In genomic region chr10:30974355-30974754, GRCh38 we compare ENCODE assay signal across 30 cellular contexts. TPM values are rescaled to one million over a fixed set of nuclear protein-coding genes. Genes with fewer than 3 reads are reported as not detected.
A peak's percentile ranks its signal among the peaks of the same experiment; 100 is the strongest.
DNase-seq lines count a peak whose midpoint lies in the region; ATAC-seq and TF ChIP-seq lines count a peak whose summit lies in the region.
"Had no signal": no experiment of that assay in that cellular context is flagged by ENCODE, and none has a peak within 500 bp of the region (broad histone marks: within the 10 kb centered on the region; RNA-seq: fewer than 3 reads in every experiment).

No MANE protein-coding gene starts in this region.

- H3K36me3 ChIP-seq in heart right ventricle (no peaks in the 10 kb centered on the region), psoas muscle (ENCODE audit: insufficient read depth in 1 of 2, low read depth in 1 of 2) (no peaks in the 10 kb centered on the region), uterus (no peaks in the 10 kb centered on the region)
- H3K36me3 ChIP-seq: breast epithelium, SJCRH30 had no signal

- H3K4me1 Mint-ChIP-seq in HFFc6 (ENCODE audit: low read depth) = peaks cover 20% of the 10 kb centered on the region

- H3K9me3 ChIP-seq in heart right ventricle = peaks cover 0 to 6% (median 0%) of the 10 kb centered on the region in 11 donors
- H3K9me3 ChIP-seq in psoas muscle = peaks cover 3% of the 10 kb centered on the region
- H3K9me3 ChIP-seq in uterus = no peaks in the 10 kb centered on the region
- H3K9me3 ChIP-seq: breast epithelium, SJCRH30 had no signal

- H3K27ac ChIP-seq in heart right ventricle = peak overlapping the region; percentile 4 to 81 (median 69)
- peak overlapping the region; percentile 86 for H3K27ac ChIP-seq in psoas muscle
- H3K27ac ChIP-seq in uterus = peak overlapping the region; percentile 38 to 42
- H3K27ac ChIP-seq: breast epithelium, parathyroid adenoma, SJCRH30 had no signal

- peaks cover 5% of the 10 kb centered on the region; the same call in 1 of the 2 replicates for H3K9me3 Mint-ChIP-seq in HFFc6
- H3K9me3 Mint-ChIP-seq: CD4-positive, CD25-positive, alpha-beta regulatory T cell had no signal

- no peak for TF ChIP-seq CTCF in heart right ventricle (IDR thresholded peaks at IDR 0.05)
- no peak for TF ChIP-seq CTCF in psoas muscle (IDR thresholded peaks at IDR 0.05)
- TF ChIP-seq CTCF in uterus (IDR thresholded peaks at IDR 0.05) = no peak
- no peak for TF ChIP-seq CTCF in HFFc6 (IDR thresholded peaks at IDR 0.05)

- H3K4me3 Mint-ChIP-seq in HFFc6 = no peak overlapping the region
- H3K4me3 Mint-ChIP-seq: activated T-cell treated with anti-CD3 and anti-CD28 coated beads, Interleukin-2, amount 50 U/mL, for 72 hours; CD4-positive, CD25-positive, alpha-beta regulatory T cell; nephron progenitor cell; WTC11 had no signal

- H3K27ac Mint-ChIP-seq in HFFc6 = no peak overlapping the region
- H3K27ac Mint-ChIP-seq: activated T-cell treated with anti-CD3 and anti-CD28 coated beads, Interleukin-2, amount 50 U/mL, for 72 hours; WTC11 had no signal

- peak in 1 of 8 donors; percentile 7 for ATAC-seq in heart right ventricle
- ATAC-seq in psoas muscle = peak; percentile 28 to 53 (median 32)
- no peak for ATAC-seq in HG03108 (IDR thresholded peaks at IDR 0.05; ENCODE audit: unreplicated experiment)
- ATAC-seq: activated T-cell treated with anti-CD3 and anti-CD28 coated beads, Interleukin-2, amount 50 U/mL, for 72 hours; GM12878; Panc1; WTC11 had no signal

- WGBS in heart right ventricle, 2 donors = 76 to 86% methylated on average over 5 of the region's 5 CpGs
- WGBS in psoas muscle, 3 donors = 83 to 88% (median 83%) methylated on average over 5 of the region's 5 CpGs

- H3K27me3 ChIP-seq in heart right ventricle = no peaks in the 10 kb centered on the region
- no peaks in the 10 kb centered on the region for H3K27me3 ChIP-seq in psoas muscle (ENCODE audit: insufficient read depth in 3 of 3, low read length in 2 of 3)
- no peaks in the 10 kb centered on the region for H3K27me3 ChIP-seq in uterus
- H3K27me3 ChIP-seq: breast epithelium, SJCRH30 had no signal

- no peaks in the 10 kb centered on the region for H3K27me3 Mint-ChIP-seq in HFFc6 (ENCODE audit: insufficient read depth)
- H3K27me3 Mint-ChIP-seq: CD4-positive, CD25-positive, alpha-beta regulatory T cell had no signal

- no peak for TF ChIP-seq POLR2A in uterus (IDR thresholded peaks at IDR 0.05)

- H3K36me3 Mint-ChIP-seq in HFFc6 (ENCODE audit: low read depth) = peaks cover 5% of the 10 kb centered on the region

- peaks cover 6 to 53% (median 26%) of the 10 kb centered on the region in 9 donors for H3K4me1 ChIP-seq in heart right ventricle
- H3K4me1 ChIP-seq in psoas muscle = peaks cover 42% of the 10 kb centered on the region
- H3K4me1 ChIP-seq in uterus = no peaks in the 10 kb centered on the region
- H3K4me1 ChIP-seq: breast epithelium, parathyroid adenoma, SJCRH30 had no signal

- DNase-seq in heart right ventricle = no peak
- DNase-seq in cardiac septum (ENCODE audit: low spot score) = no peak
- peak; percentile 79 for DNase-seq in fibroblast of gingiva (ENCODE audit: low read depth)
- DNase-seq in psoas muscle = no peak
- DNase-seq in uterus = no peak
- no peak for DNase-seq in NCI-H526 treated with DMSO at 0.1 percent for 48 hours (lab: John Stamatoyannopoulos, UW)
- no peak for DNase-seq in HFFc6
- DNase-seq: 8988T; activated naive CD4-positive, alpha-beta T cell treated with Interleukin-2 at 50 U/mL for 16 hours; activated T-cell treated with anti-CD3 and anti-CD28 coated beads, Interleukin-2, amount 50 U/mL, for 72 hours; CD4-positive, CD25-positive, alpha-beta regulatory T cell; cortex of kidney; EL; glutamatergic neuron; NCI-H1092; NCI-H187 treated with DMSO at 0.1 percent for 48 hours; NCI-H2171 treated with DMSO at 0.1 percent for 48 hours; NCI-H524 treated with DMSO at 0.1 percent for 48 hours; nephron progenitor cell; SJCRH30; stimulated activated CD4-positive, alpha-beta T cell treated with anti-CD3 and anti-CD28 coated beads, Interleukin-15, amount 100 ng/mL, for 24 hours; stimulated activated naive CD4-positive, alpha-beta T cell treated with Interleukin-2 at 50 U/mL for 16 hours; T1000 had no signal

- H3K4me3 ChIP-seq in heart right ventricle (peak overlapping the region in 5 of 10 donors; percentile 0 to 26 (median 9)), psoas muscle (peak overlapping the region; percentile 59), uterus (no peak overlapping the region)
- H3K4me3 ChIP-seq: breast epithelium, GM12878, lung, SJCRH30 had no signal

- intact Hi-C loops in heart right ventricle (cut with DNase I) = loop anchor here in 2 of 10 donors (5.0 kb wide), 1 partner anchor 58 kb away; the partner anchor contains the start of gene ZNF438 (in 2 of the 2)
- intact Hi-C loops in cardiac septum (cut with DNase I) = loop anchor here (5.0 kb wide), 1 partner anchor 58 kb away; the partner anchor contains the start of gene ZNF438
- intact Hi-C loops in psoas muscle (cut with DNase I) = loop anchor here (5.0 kb wide), 1 partner anchor 58 kb away; the partner anchor contains the start of gene ZNF438 (in 2 of the 2)
- intact Hi-C loops in uterus (cut with DNase I; ENCODE audit: low total_unique reads) = no loop called here

RNA-seq across cellular contexts. Expression of gene ZNF438, which starts 57.3 kb away (rescaled TPM):
- total RNA-seq in heart right ventricle (10 to 100 TPM in 8 of 10 donors, 1 to 10 TPM in 2; 9.3 to 16.1 (median 12.4) TPM), cardiac septum (12.5 TPM), psoas muscle (10 to 100 TPM; 12.3 to 27.9 (median 17.2) TPM), uterus (10 to 100 TPM in 3 of 4 donors, 1 to 10 TPM in 1; 5.8 to 24.6 (median 18.4) TPM)
- polyA plus RNA-seq in heart right ventricle (10 to 100 TPM in 1 of 2 donors, 1 to 10 TPM in 1; 7.8 to 21.1 TPM), psoas muscle (10 to 100 TPM; 17.0 to 26.1 (median 21.3) TPM)
- 1 to 10 TPM; 3.0 to 4.6 (median 3.9) TPM for total RNA-seq in HFFc6 (2021; fragmentation: NEBNext Ultra II Directional; extraction: Animal tissue kit (Norgen Biotek cat#: 25700))
